In genomic region chr10:104038537-104038936, GRCh38 we compare ENCODE assay signal across 27 cellular contexts. TPM values are rescaled to one million over a fixed set of nuclear protein-coding genes. Genes with fewer than 3 reads are reported as not detected.
"Had no signal": no experiment of that assay in that cellular context is flagged by ENCODE, and none has a peak within 500 bp of the region (broad histone marks: within the 10 kb centered on the region; RNA-seq: fewer than 3 reads in every experiment).

No MANE protein-coding gene starts in this region.

- ATAC-seq: foreskin keratinocyte; gastroesophageal sphincter; heart left ventricle; left colon; lower lobe of right lung; natural killer cell; pancreas; sciatic nerve; stimulated activated memory B cell treated with anti-CD40 and anti-IgM and Interleukin-4, amounts not matched to agents 10 μg/mL and 1 μg/mL and 100 μg/mL, for 72 hours; stimulated activated naive CD8-positive, alpha-beta T cell treated with anti-CD3 and anti-CD28 coated beads, Interleukin-15, Interleukin-2, amounts not matched to agents 100 U/mL and 50 U/mL, for 24 hours had no signal

- H3K27me3 ChIP-seq: colonic mucosa, foreskin keratinocyte, gastroesophageal sphincter, heart left ventricle, hepatocyte, neutrophil, pancreas, tibial nerve had no signal

- H3K4me2 ChIP-seq: hepatocyte, smooth muscle cell had no signal

- H3K4me1 Mint-ChIP-seq: central memory CD8-positive, alpha-beta T cell; stimulated activated memory B cell treated with anti-CD40 and anti-IgM and Interleukin-4, amounts not matched to agents 10 μg/mL and 1 μg/mL and 100 μg/mL, for 72 hours had no signal

- H3K36me3 ChIP-seq: colonic mucosa, left ventricle myocardium inferior, lower lobe of right lung, neutrophil, pancreas, thoracic aorta had no signal

- H3K4me3 ChIP-seq: colonic mucosa, gastroesophageal sphincter, heart left ventricle, hepatocyte, left ventricle myocardium inferior, lower lobe of right lung, pancreas, smooth muscle cell, thoracic aorta, tibial nerve had no signal

- H3K27ac Mint-ChIP-seq: dendritic cell treated with granulocyte-macrophage colony-stimulating factor and Interleukin-4, amounts not matched to agents 40 ng/mL and 50 ng/mL, for 4 days; endodermal cell; stimulated activated memory B cell treated with anti-CD40 and anti-IgM and Interleukin-4, amounts not matched to agents 10 μg/mL and 1 μg/mL and 100 μg/mL, for 72 hours had no signal

- H3K4me1 ChIP-seq: colonic mucosa, foreskin keratinocyte, gastroesophageal sphincter, left ventricle myocardium inferior, lower lobe of right lung, pancreas, tibial nerve had no signal

- H3K27me3 Mint-ChIP-seq: central memory CD8-positive, alpha-beta T cell; dendritic cell treated with granulocyte-macrophage colony-stimulating factor and Interleukin-4, amounts not matched to agents 40 ng/mL and 50 ng/mL, for 4 days; stimulated activated memory B cell treated with anti-CD40 and anti-IgM and Interleukin-4, amounts not matched to agents 10 μg/mL and 1 μg/mL and 100 μg/mL, for 72 hours had no signal

- H3K27ac ChIP-seq: colonic mucosa, foreskin keratinocyte, gastroesophageal sphincter, heart left ventricle, hepatocyte, left ventricle myocardium inferior, lower lobe of right lung, neutrophil, pancreas, thoracic aorta, tibial nerve had no signal

- DNase-seq: colonic mucosa; effector CD8-positive, alpha-beta T cell; endodermal cell; foreskin keratinocyte; left colon; left ventricle myocardium inferior; lower lobe of right lung; natural killer cell; pancreas; stimulated activated CD4-positive, alpha-beta T cell treated with anti-CD3 and anti-CD28 coated beads, Interleukin-12 subunit alpha, Interleukin-12 subunit beta, amount 100 ng/mL, for 4 hours; stimulated activated CD4-positive, alpha-beta T cell treated with anti-CD3 and anti-CD28 coated beads, Interleukin-2, amount 100 ng/mL, for 24 hours; stimulated activated CD4-positive, alpha-beta T cell treated with anti-CD3 and anti-CD28 coated beads, Interleukin-4, amount 100 ng/mL, for 24 hours; stimulated activated naive CD8-positive, alpha-beta T cell treated with anti-CD3 and anti-CD28 coated beads, Interleukin-15, Interleukin-2, amounts not matched to agents 100 U/mL and 50 U/mL, for 24 hours had no signal

- H3K79me2 ChIP-seq: hepatocyte had no signal

- H3K4me3 Mint-ChIP-seq: central memory CD8-positive, alpha-beta T cell; dendritic cell treated with granulocyte-macrophage colony-stimulating factor and Interleukin-4, amounts not matched to agents 40 ng/mL and 50 ng/mL, for 4 days; endodermal cell; natural killer cell; neural crest cell; stimulated activated memory B cell treated with anti-CD40 and anti-IgM and Interleukin-4, amounts not matched to agents 10 μg/mL and 1 μg/mL and 100 μg/mL, for 72 hours had no signal

- H3K36me3 Mint-ChIP-seq: natural killer cell; stimulated activated memory B cell treated with anti-CD40 and anti-IgM and Interleukin-4, amounts not matched to agents 10 μg/mL and 1 μg/mL and 100 μg/mL, for 72 hours had no signal

- H3K9me3 Mint-ChIP-seq: central memory CD8-positive, alpha-beta T cell; dendritic cell treated with granulocyte-macrophage colony-stimulating factor and Interleukin-4, amounts not matched to agents 40 ng/mL and 50 ng/mL, for 4 days; endodermal cell; natural killer cell had no signal

RNA-seq across cellular contexts. Expression of gene COL17A1, which starts 47.1 kb away (rescaled TPM):
- total RNA-seq: chondrocyte, left ventricle myocardium inferior, mononuclear cell, natural killer cell, neural crest cell had no signal
